ENCODE assay signal across 19 cellular contexts in the genomic region with DNA sequence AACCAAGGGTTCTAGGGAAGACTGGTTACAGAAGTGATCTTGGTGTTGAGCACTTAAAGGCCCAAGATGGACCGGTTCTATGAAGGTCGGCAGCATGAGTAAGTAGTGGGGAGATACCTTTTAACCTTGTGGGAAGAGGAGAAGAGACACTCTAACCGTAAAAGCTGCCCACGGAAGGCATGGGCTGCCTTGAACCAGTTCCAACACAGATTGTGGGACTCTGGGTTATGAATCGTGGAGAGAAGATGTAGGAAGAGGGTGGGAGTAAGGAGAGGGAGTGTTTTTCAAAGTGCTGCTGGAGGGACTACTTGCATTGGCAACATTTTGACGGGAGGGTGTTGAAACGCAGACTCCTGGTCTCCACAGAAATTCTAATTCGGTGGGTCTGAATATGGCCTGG.
DNase-seq lines count a peak whose midpoint lies in the region; ATAC-seq and TF ChIP-seq lines count a peak whose summit lies in the region.
"Had no signal": no experiment of that assay in that cellular context is flagged by ENCODE, and none has a peak within 500 bp of the region (broad histone marks: within the 10 kb centered on the region; RNA-seq: fewer than 3 reads in every experiment).

No MANE protein-coding gene starts in this region.

- in situ Hi-C loops in GM13977 (cut with MboI; ENCODE audit: low pct_unique_long_range_greater_than_20kb, low sequenced_read_pairs, unreplicated experiment): no loop called here

- H2BK120ac ChIP-seq in neuronal stem cell (ENCODE audit: low read depth, low read length): no peak overlapping the region

- H3K4me1 ChIP-seq in neuronal stem cell (ENCODE audit: control insufficient read depth in 2 of 2, insufficient read depth in 1 of 2, low read depth in 1 of 2, low read length in 2 of 2): peaks cover 2 to 6% of the 10 kb centered on the region in 2 donors
- H3K4me1 ChIP-seq: Peyer's patch, SJSA1 had no signal

- H3K4ac ChIP-seq in neuronal stem cell (ENCODE audit: low read length): no peak overlapping the region

- H3K4me2 ChIP-seq in neuronal stem cell (ENCODE audit: insufficient read depth, low read length, poor library complexity, severe bottlenecking): no peak overlapping the region
- H3K4me2 ChIP-seq: KMS-11 had no signal

- H2BK12ac ChIP-seq in neuronal stem cell (ENCODE audit: low read length): no peak overlapping the region

- H3K27me3 Mint-ChIP-seq in activated CD8-positive, alpha-beta T cell treated with anti-CD3 and anti-CD28 coated beads for 36 hours: no peaks in the 10 kb centered on the region
- peaks cover 3% of the 10 kb centered on the region for H3K27me3 Mint-ChIP-seq in activated CD8-positive, alpha-beta T cell treated with anti-CD3 and anti-CD28 coated beads, Interleukin-2, amount 10 ng/mL, durations not matched to agents 7 days and 5 days (ENCODE audit: low read depth)
- H3K27me3 Mint-ChIP-seq: CD4-positive, alpha-beta T cell had no signal

- H3K27ac Mint-ChIP-seq in activated CD8-positive, alpha-beta T cell treated with anti-CD3 and anti-CD28 coated beads for 36 hours: no peak overlapping the region
- H3K27ac Mint-ChIP-seq in activated CD8-positive, alpha-beta T cell treated with anti-CD3 and anti-CD28 coated beads, Interleukin-2, amount 10 ng/mL, durations not matched to agents 7 days and 5 days: no peak overlapping the region
- H3K27ac Mint-ChIP-seq: CD4-positive, alpha-beta T cell had no signal

- intact Hi-C loops in activated CD8-positive, alpha-beta T cell treated with anti-CD3 and anti-CD28 coated beads for 36 hours (cut with micrococcal nuclease): no loop called here

- 100% methylated on average over 1 of the region's 8 CpGs; no CpG with 5 or more reads in 1 of the 2 donors for WGBS in neuronal stem cell (ENCODE audit: extremely low coverage in 2 of 2, insufficient read length in 2 of 2, insufficient replicate concordance in 1 of 2), 2 donors

- H3K27ac ChIP-seq in VCaP: peak overlapping the region; percentile 97
- H3K27ac ChIP-seq in neuronal stem cell (replicated peaks; ENCODE audit: low read length): no peak overlapping the region
- H3K27ac ChIP-seq: KMS-11, Peyer's patch, SJSA1 had no signal

- H3K27me3 ChIP-seq in neuronal stem cell (ENCODE audit: control insufficient read depth in 3 of 3, insufficient read depth in 3 of 3, low read depth in 1 of 3, low read length in 3 of 3): peaks cover 0 to 9% (median 0%) of the 10 kb centered on the region in 3 experiments
- H3K27me3 ChIP-seq: BE2C, Peyer's patch had no signal

- no peak overlapping the region for H4K8ac ChIP-seq in neuronal stem cell (ENCODE audit: low read depth, low read length)

- no peak overlapping the region for H4K91ac ChIP-seq in neuronal stem cell (ENCODE audit: low read depth, low read length, poor library complexity)

- H3K23ac ChIP-seq in neuronal stem cell (ENCODE audit: low read depth, low read length, poor library complexity): no peak overlapping the region

- H3K4me3 Mint-ChIP-seq in activated CD8-positive, alpha-beta T cell treated with anti-CD3 and anti-CD28 coated beads for 36 hours: peak overlapping the region; percentile 10
- H3K4me3 Mint-ChIP-seq in activated CD8-positive, alpha-beta T cell treated with anti-CD3 and anti-CD28 coated beads, Interleukin-2, amount 10 ng/mL, durations not matched to agents 7 days and 5 days: no peak overlapping the region
- H3K4me3 Mint-ChIP-seq: CD4-positive, alpha-beta T cell had no signal

- no peak overlapping the region for H2BK15ac ChIP-seq in neuronal stem cell (ENCODE audit: low read length)

- no peak for ATAC-seq in activated CD8-positive, alpha-beta T cell treated with anti-CD3 and anti-CD28 coated beads for 36 hours
- no peak for ATAC-seq in activated CD8-positive, alpha-beta T cell treated with anti-CD3 and anti-CD28 coated beads, Interleukin-2, amount 10 ng/mL, durations not matched to agents 7 days and 5 days
- ATAC-seq in GM19023 (IDR thresholded peaks at IDR 0.05; ENCODE audit: unreplicated experiment): no peak

- no peak for TF ChIP-seq CTCF in activated CD8-positive, alpha-beta T cell treated with anti-CD3 and anti-CD28 coated beads for 36 hours (IDR thresholded peaks at IDR 0.05)
- TF ChIP-seq CTCF in GM12864 (IDR thresholded peaks at IDR 0.05; ENCODE audit: low read depth, low read length, missing control alignments) (no peak), VCaP (conservative IDR thresholded peaks at IDR 0.05) (no peak), GM13977 (IDR thresholded peaks at IDR 0.05; ENCODE audit: extremely low read depth, insufficient read depth, missing control alignments) (no peak)

- H2AFZ ChIP-seq in neuronal stem cell (ENCODE audit: low read length): peak overlapping the region; percentile 40

- POLR2A ChIA-PET in activated CD8-positive, alpha-beta T cell treated with anti-CD3 and anti-CD28 coated beads for 36 hours (lab: Charles Lee): no interaction called here
- POLR2A ChIA-PET in activated CD8-positive, alpha-beta T cell treated with anti-CD3 and anti-CD28 coated beads, Interleukin-2, amount 10 ng/mL, durations not matched to agents 7 days and 5 days (lab: Charles Lee): no interaction called here

- H3K79me1 ChIP-seq in neuronal stem cell (ENCODE audit: low read depth, low read length): no peaks in the 10 kb centered on the region

- H3K9me3 ChIP-seq in neuronal stem cell (replicated peaks in 1 of 2; ENCODE audit: control insufficient read depth in 2 of 2, insufficient read depth in 1 of 2, low read depth in 1 of 2, low read length in 2 of 2): no peaks in the 10 kb centered on the region
- H3K9me3 ChIP-seq: BE2C, Caco-2, Peyer's patch, SJSA1 had no signal

- CTCF ChIA-PET in activated CD8-positive, alpha-beta T cell treated with anti-CD3 and anti-CD28 coated beads for 36 hours (lab: Charles Lee): interaction anchor here (0.8 kb wide), 1 partner anchor 63 kb away, joined by 3 read pairs; no protein-coding TSS in a partner anchor
- CTCF ChIA-PET in activated CD8-positive, alpha-beta T cell treated with anti-CD3 and anti-CD28 coated beads, Interleukin-2, amount 10 ng/mL, durations not matched to agents 7 days and 5 days (lab: Charles Lee): no interaction called here

- no peak overlapping the region for H3K14ac ChIP-seq in neuronal stem cell (ENCODE audit: low read length)

- no peak for DNase-seq in activated CD8-positive, alpha-beta T cell treated with anti-CD3 and anti-CD28 coated beads for 36 hours
- DNase-seq in activated CD8-positive, alpha-beta T cell treated with anti-CD3 and anti-CD28 coated beads, Interleukin-2, amount 10 ng/mL, durations not matched to agents 7 days and 5 days: no peak
- DNase-seq in GM12864 (ENCODE audit: low read depth) (no peak), neuronal stem cell (ENCODE audit: low spot score) (no peak), GM13977 (ENCODE audit: low spot score) (no peak), DMS53 (lab: John Stamatoyannopoulos, UW) (no peak)
- DNase-seq: BE2C; Caco-2; CD4-positive, alpha-beta T cell; DMS153; GOT3; NCI-H1436 treated with DMSO at 0.1 percent for 48 hours; NCI-H2029 treated with DMSO at 0.1 percent for 48 hours; NCI-H2171 treated with DMSO at 0.1 percent for 48 hours; Peyer's patch had no signal

- H3K4me3 ChIP-seq in GM12864 (ENCODE audit: low read depth, low read length) (peak overlapping the region; percentile 3; the same call in 1 of the 2 replicates), neuronal stem cell (ENCODE audit: low read length in 2 of 2) (no peak overlapping the region)
- H3K4me3 ChIP-seq: Peyer's patch, SJSA1 had no signal

- no peaks in the 10 kb centered on the region for H3K4me1 Mint-ChIP-seq in activated CD8-positive, alpha-beta T cell treated with anti-CD3 and anti-CD28 coated beads for 36 hours (ENCODE audit: low read depth)
- peaks cover 6% of the 10 kb centered on the region for H3K4me1 Mint-ChIP-seq in activated CD8-positive, alpha-beta T cell treated with anti-CD3 and anti-CD28 coated beads, Interleukin-2, amount 10 ng/mL, durations not matched to agents 7 days and 5 days (ENCODE audit: low read depth)

- H3K9me3 Mint-ChIP-seq in activated CD8-positive, alpha-beta T cell treated with anti-CD3 and anti-CD28 coated beads for 36 hours: no peaks in the 10 kb centered on the region
- no peaks in the 10 kb centered on the region for H3K9me3 Mint-ChIP-seq in activated CD8-positive, alpha-beta T cell treated with anti-CD3 and anti-CD28 coated beads, Interleukin-2, amount 10 ng/mL, durations not matched to agents 7 days and 5 days (ENCODE audit: insufficient read depth)
- H3K9me3 Mint-ChIP-seq: CD4-positive, alpha-beta T cell had no signal

- H2AK5ac ChIP-seq in neuronal stem cell (ENCODE audit: low read depth, low read length): no peak overlapping the region

- no peaks in the 10 kb centered on the region for H3K36me3 ChIP-seq in neuronal stem cell (replicated peaks in 1 of 2; ENCODE audit: control insufficient read depth in 2 of 2, insufficient read depth in 2 of 2, low read length in 2 of 2)
- H3K36me3 ChIP-seq: BE2C, Peyer's patch, SJSA1 had no signal

- no peak overlapping the region for H3K9ac ChIP-seq in neuronal stem cell (ENCODE audit: low read depth, low read length, poor library complexity)
- H3K9ac ChIP-seq: KMS-11 had no signal

- no peaks in the 10 kb centered on the region for H3K36me3 Mint-ChIP-seq in activated CD8-positive, alpha-beta T cell treated with anti-CD3 and anti-CD28 coated beads for 36 hours (ENCODE audit: low read depth)
- no peaks in the 10 kb centered on the region for H3K36me3 Mint-ChIP-seq in activated CD8-positive, alpha-beta T cell treated with anti-CD3 and anti-CD28 coated beads, Interleukin-2, amount 10 ng/mL, durations not matched to agents 7 days and 5 days (ENCODE audit: low read depth)

- no peak overlapping the region for H3K18ac ChIP-seq in neuronal stem cell (ENCODE audit: low read length)

- no peak overlapping the region for H2BK5ac ChIP-seq in neuronal stem cell (ENCODE audit: low read length)
